Comparison of ENCODE assay signal across 13 cellular contexts in the genomic region with DNA sequence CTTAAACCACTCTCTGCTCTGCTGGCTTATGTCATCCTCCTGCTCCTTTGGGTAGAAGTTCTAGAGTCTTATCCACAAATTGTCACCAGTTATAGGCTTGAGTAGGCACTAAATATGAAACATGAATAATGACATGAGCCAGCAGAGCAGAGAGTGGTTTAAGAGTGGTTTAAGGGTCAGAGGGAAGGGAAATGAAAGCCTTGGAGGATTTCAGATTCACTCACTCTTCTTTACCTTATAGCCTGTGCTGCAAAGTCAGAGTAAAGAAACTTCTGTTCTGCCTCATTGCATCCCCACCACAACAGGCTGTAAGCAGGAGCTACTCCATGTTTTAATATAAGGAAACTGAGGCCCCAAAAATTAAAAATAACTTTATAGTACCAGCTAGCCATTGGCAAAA.
DNase-seq lines count a peak whose midpoint lies in the region; ATAC-seq and TF ChIP-seq lines count a peak whose summit lies in the region.
"Had no signal": no experiment of that assay in that cellular context is flagged by ENCODE, and none has a peak within 500 bp of the region (broad histone marks: within the 10 kb centered on the region; RNA-seq: fewer than 3 reads in every experiment).

No MANE protein-coding gene starts in this region.

- H3K9me3 Mint-ChIP-seq in activated T-helper 17 cell treated with anti-CD3 and anti-CD28 coated beads, Interleukin-2, amount 50 U/mL, for 72 hours: no peaks in the 10 kb centered on the region
- H3K9me3 Mint-ChIP-seq: endodermal cell had no signal

- no peak for DNase-seq in dorsolateral prefrontal cortex
- DNase-seq in erythroblast (lab: John Stamatoyannopoulos, UW): no peak
- no peak for DNase-seq in stimulated activated CD4-positive, alpha-beta T cell treated with anti-CD3 and anti-CD28 coated beads, Interleukin-4, amount 100 ng/mL, for 24 hours
- no peak for DNase-seq in COLO829 (ENCODE audit: low spot score)
- DNase-seq: amniotic stem cell, COR-L47, endodermal cell, NCI-H2029 treated with DMSO at 0.1 percent for 48 hours had no signal

- no peak for TF ChIP-seq POLR2A in erythroblast (IDR thresholded peaks at IDR 0.05; ENCODE audit: low read length)

- H3K4me3 ChIP-seq in dorsolateral prefrontal cortex: no peak overlapping the region

- TF ChIP-seq CTCF in dorsolateral prefrontal cortex (IDR thresholded peaks at IDR 0.05 in 54 of 56, conservative IDR thresholded peaks at IDR 0.05 in 2 of 56; ENCODE audit: low read depth in 1 of 56, partially characterized antibody in 56 of 56): no peak

- no peak overlapping the region for H3K27ac ChIP-seq in dorsolateral prefrontal cortex

- no peak overlapping the region for H3K4me3 Mint-ChIP-seq in activated T-helper 17 cell treated with anti-CD3 and anti-CD28 coated beads, Interleukin-2, amount 50 U/mL, for 72 hours
- H3K4me3 Mint-ChIP-seq: endodermal cell; T-helper 1 cell treated with Interleukin-12 subunit alpha and Interleukin-12 subunit beta and Interleukin-4 antibody, amounts not matched to agents 30 μg/mL and 1 μg/mL, for 36 hours had no signal

- no peaks in the 10 kb centered on the region for H3K27me3 ChIP-seq in dorsolateral prefrontal cortex

- intact Hi-C loops in dorsolateral prefrontal cortex (cut with DNase I): no loop called here

- H3K27me3 Mint-ChIP-seq in activated T-helper 17 cell treated with anti-CD3 and anti-CD28 coated beads, Interleukin-2, amount 50 U/mL, for 72 hours: no peaks in the 10 kb centered on the region

- H3K27ac Mint-ChIP-seq in activated T-helper 17 cell treated with anti-CD3 and anti-CD28 coated beads, Interleukin-2, amount 50 U/mL, for 72 hours: no peak overlapping the region
- H3K27ac Mint-ChIP-seq: endodermal cell; T-helper 1 cell treated with Interleukin-12 subunit alpha and Interleukin-12 subunit beta and Interleukin-4 antibody, amounts not matched to agents 30 μg/mL and 1 μg/mL, for 36 hours had no signal

- ATAC-seq in GM18858 (IDR thresholded peaks at IDR 0.05; ENCODE audit: unreplicated experiment) (peak; percentile 99), GM21423 (IDR thresholded peaks at IDR 0.05; ENCODE audit: unreplicated experiment) (peak; percentile 83), HG03045 (IDR thresholded peaks at IDR 0.05; ENCODE audit: unreplicated experiment) (peak; percentile 87)
- peak; percentile 87 for ATAC-seq in activated T-helper 17 cell treated with anti-CD3 and anti-CD28 coated beads, Interleukin-2, amount 50 U/mL, for 72 hours (replicated peaks)

- H3K4me1 Mint-ChIP-seq in activated T-helper 17 cell treated with anti-CD3 and anti-CD28 coated beads, Interleukin-2, amount 50 U/mL, for 72 hours: peaks cover 6% of the 10 kb centered on the region

- no peaks in the 10 kb centered on the region for H3K36me3 Mint-ChIP-seq in activated T-helper 17 cell treated with anti-CD3 and anti-CD28 coated beads, Interleukin-2, amount 50 U/mL, for 72 hours (ENCODE audit: low read depth)
